Comparison of ENCODE assay signal across 1 cellular context in genomic region chr20:52137850-52138249, GRCh38.
TF ChIP-seq lines count a peak whose summit lies in the region.

No MANE protein-coding gene starts in this region.

TF ChIP-seq in HEK293, 187 proteins besides CTCF, POLR2A, EP300 and RAD21 (continued from another document):
- TF ChIP-seq ZNF221 (tag by site-specific recombination; IDR thresholded peaks at IDR 0.05; ENCODE audit: borderline replicate concordance): no peak
- no peak for TF ChIP-seq ZNF664 (tag by site-specific recombination; IDR thresholded peaks at IDR 0.05)
- TF ChIP-seq OSR2 (tag by site-specific recombination; IDR thresholded peaks at IDR 0.05): no peak
- no peak for TF ChIP-seq ZNF146 (tag by site-specific recombination; IDR thresholded peaks at IDR 0.05)
- TF ChIP-seq ZNF140 (tag by site-specific recombination; IDR thresholded peaks at IDR 0.05): peak; percentile 66
- peak; percentile 68; the same call in 1 of the 2 replicates for TF ChIP-seq ZNF558 (tag by site-specific recombination; IDR thresholded peaks at IDR 0.05)
